Comparison of ENCODE assay signal across 8 cellular contexts in the genomic region with DNA sequence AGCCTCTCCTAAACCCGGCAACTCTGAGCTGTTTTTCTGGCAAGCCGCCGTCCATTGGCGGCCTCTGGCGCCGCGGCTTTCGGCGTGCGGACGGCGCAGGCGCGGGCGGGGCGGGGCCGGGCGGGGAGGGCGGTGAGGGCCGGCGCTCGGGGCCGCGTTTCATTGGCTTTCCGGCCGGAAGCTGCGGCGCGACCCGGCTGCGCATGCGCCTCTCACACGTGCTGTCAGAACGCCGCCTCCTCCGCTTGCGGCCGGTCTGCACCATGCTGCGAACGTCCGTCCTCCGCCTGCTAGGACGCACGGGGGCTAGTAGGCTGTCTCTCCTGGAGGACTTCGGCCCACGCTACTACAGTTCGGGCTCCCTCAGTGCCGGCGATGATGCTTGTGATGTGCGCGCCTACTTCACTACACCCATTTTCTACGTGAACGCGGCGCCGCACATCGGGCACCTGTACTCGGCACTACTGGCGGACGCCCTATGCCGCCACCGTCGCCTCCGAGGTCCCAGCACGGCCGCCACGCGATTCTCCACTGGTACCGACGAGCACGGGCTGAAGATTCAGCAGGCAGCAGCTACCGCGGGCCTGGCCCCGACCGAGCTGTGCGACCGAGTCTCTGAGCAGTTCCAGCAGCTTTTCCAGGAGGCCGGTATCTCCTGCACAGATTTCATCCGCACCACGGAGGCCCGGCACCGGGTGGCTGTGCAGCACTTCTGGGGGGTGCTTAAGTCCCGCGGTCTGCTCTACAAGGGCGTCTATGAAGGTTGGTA.
DNase-seq lines count a peak whose midpoint lies in the region; ATAC-seq and TF ChIP-seq lines count a peak whose summit lies in the region.

A gene (plus strand): TSS at position 227 of the 769 bp plus-strand sequence. CDS start 37 bp downstream, at position 264.

- peak within 1 kb of the TSS; percentile 67 for H3K4me3 ChIP-seq in AG09309 (ENCODE audit: control insufficient read depth, low read depth, low read length)

- ATAC-seq in GM19023 (IDR thresholded peaks at IDR 0.05; ENCODE audit: unreplicated experiment) (peak; percentile 88), HG03196 (IDR thresholded peaks at IDR 0.05; ENCODE audit: unreplicated experiment) (peak; percentile 83)

- TF ChIP-seq CTCF in AG09309 (IDR thresholded peaks at IDR 0.05; ENCODE audit: control insufficient read depth, insufficient read depth, low read depth, low read length, missing control alignments), result no peak

- DNase-seq in AG09309 (ENCODE audit: low read depth) (peak; percentile 60), NCI-H345 treated with DMSO at 0.1 percent for 48 hours (lab: John Stamatoyannopoulos, UW; ENCODE audit: unreplicated experiment) (peak; percentile 81), iris pigment epithelial cell (ENCODE audit: low read depth) (peak; percentile 88)
- peak; percentile 77 to 91 (median 88) for DNase-seq in activated CD4-positive, CD25-positive, alpha-beta regulatory T cell (lab: John Stamatoyannopoulos, UW)
- peak; percentile 91 for DNase-seq in central memory CD4-positive, alpha-beta T cell
- DNase-seq in stimulated activated CD4-positive, alpha-beta T cell treated with anti-CD3 and anti-CD28 coated beads, Interleukin-12 subunit alpha, Interleukin-12 subunit beta, amount 100 ng/mL, for 4 hours, result peak; percentile 93

Comparison
In these comparisons a context has a peak if more than half of its experiments do, and no peak if none do; other contexts are left out.
1. Peak in every context shown above with its lines: DNase-seq, ATAC-seq and H3K4me3 ChIP-seq.